ENCODE assay signal across 1 cellular context in the genomic region with DNA sequence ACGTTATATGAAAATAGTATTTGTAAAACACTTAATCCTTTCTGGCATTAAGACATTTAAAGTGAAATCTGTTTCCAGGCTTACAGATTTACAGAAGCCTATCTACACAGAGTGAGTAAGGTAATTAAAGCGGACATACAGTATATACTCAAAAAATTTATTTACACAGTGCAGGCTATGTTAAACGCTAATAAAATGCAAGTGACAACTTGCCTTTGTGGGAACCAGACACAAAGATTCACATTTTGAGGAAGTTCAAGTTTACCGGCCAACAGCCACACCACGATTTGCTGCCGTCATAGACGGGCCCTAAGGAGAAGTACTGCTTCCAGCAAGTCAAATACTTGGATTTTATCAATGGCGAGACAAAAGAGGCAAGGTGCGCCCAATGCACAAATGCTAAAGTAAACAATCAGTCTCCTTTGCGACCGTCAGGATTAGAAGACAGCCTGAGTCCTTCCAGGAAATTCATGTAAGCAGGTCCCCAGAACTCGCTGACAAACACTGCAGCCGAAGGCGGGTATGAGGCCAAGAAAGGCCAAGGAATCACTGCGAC.
TF ChIP-seq lines count a peak whose summit lies in the region.

No MANE protein-coding gene starts in this region.

TF ChIP-seq in GM23338, 12 proteins besides CTCF, POLR2A, EP300 and RAD21 (continued from another document):
- TF ChIP-seq, protein P1, sequence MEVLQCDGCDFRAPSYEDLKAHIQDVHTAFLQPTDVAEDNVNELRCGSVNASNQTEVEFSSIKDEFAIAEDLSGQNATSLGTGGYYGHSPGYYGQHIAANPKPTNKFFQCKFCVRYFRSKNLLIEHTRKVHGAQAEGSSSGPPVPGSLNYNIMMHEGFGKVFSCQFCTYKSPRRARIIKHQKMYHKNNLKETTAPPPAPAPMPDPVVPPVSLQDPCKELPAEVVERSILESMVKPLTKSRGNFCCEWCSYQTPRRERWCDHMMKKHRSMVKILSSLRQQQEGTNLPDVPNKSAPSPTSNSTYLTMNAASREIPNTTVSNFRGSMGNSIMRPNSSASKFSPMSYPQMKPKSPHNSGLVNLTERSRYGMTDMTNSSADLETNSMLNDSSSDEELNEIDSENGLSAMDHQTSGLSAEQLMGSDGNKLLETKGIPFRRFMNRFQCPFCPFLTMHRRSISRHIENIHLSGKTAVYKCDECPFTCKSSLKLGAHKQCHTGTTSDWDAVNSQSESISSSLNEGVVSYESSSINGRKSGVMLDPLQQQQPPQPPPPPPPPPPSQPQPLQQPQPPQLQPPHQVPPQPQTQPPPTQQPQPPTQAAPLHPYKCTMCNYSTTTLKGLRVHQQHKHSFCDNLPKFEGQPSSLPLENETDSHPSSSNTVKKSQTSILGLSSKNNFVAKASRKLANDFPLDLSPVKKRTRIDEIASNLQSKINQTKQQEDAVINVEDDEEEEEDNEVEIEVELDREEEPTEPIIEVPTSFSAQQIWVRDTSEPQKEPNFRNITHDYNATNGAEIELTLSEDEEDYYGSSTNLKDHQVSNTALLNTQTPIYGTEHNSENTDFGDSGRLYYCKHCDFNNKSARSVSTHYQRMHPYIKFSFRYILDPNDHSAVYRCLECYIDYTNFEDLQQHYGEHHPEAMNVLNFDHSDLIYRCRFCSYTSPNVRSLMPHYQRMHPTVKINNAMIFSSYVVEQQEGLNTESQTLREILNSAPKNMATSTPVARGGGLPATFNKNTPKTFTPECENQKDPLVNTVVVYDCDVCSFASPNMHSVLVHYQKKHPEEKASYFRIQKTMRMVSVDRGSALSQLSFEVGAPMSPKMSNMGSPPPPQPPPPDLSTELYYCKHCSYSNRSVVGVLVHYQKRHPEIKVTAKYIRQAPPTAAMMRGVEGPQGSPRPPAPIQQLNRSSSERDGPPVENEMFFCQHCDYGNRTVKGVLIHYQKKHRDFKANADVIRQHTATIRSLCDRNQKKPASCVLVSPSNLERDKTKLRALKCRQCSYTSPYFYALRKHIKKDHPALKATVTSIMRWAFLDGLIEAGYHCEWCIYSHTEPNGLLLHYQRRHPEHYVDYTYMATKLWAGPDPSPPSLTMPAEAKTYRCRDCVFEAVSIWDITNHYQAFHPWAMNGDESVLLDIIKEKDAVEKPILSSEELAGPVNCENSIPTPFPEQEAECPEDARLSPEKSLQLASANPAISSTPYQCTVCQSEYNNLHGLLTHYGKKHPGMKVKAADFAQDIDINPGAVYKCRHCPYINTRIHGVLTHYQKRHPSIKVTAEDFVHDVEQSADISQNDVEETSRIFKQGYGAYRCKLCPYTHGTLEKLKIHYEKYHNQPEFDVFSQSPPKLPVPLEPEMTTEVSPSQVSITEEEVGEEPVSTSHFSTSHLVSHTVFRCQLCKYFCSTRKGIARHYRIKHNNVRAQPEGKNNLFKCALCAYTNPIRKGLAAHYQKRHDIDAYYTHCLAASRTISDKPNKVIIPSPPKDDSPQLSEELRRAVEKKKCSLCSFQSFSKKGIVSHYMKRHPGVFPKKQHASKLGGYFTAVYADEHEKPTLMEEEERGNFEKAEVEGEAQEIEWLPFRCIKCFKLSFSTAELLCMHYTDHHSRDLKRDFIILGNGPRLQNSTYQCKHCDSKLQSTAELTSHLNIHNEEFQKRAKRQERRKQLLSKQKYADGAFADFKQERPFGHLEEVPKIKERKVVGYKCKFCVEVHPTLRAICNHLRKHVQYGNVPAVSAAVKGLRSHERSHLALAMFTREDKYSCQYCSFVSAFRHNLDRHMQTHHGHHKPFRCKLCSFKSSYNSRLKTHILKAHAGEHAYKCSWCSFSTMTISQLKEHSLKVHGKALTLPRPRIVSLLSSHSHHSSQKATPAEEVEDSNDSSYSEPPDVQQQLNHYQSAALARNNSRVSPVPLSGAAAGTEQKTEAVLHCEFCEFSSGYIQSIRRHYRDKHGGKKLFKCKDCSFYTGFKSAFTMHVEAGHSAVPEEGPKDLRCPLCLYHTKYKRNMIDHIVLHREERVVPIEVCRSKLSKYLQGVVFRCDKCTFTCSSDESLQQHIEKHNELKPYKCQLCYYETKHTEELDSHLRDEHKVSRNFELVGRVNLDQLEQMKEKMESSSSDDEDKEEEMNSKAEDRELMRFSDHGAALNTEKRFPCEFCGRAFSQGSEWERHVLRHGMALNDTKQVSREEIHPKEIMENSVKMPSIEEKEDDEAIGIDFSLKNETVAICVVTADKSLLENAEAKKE (CRISPR knock-in tag; IDR thresholded peaks at IDR 0.05) = no peak
- TF ChIP-seq EZH2 (IDR thresholded peaks at IDR 0.05; ENCODE audit: low read depth, unreplicated experiment) = no peak
- TF ChIP-seq, protein P2, sequence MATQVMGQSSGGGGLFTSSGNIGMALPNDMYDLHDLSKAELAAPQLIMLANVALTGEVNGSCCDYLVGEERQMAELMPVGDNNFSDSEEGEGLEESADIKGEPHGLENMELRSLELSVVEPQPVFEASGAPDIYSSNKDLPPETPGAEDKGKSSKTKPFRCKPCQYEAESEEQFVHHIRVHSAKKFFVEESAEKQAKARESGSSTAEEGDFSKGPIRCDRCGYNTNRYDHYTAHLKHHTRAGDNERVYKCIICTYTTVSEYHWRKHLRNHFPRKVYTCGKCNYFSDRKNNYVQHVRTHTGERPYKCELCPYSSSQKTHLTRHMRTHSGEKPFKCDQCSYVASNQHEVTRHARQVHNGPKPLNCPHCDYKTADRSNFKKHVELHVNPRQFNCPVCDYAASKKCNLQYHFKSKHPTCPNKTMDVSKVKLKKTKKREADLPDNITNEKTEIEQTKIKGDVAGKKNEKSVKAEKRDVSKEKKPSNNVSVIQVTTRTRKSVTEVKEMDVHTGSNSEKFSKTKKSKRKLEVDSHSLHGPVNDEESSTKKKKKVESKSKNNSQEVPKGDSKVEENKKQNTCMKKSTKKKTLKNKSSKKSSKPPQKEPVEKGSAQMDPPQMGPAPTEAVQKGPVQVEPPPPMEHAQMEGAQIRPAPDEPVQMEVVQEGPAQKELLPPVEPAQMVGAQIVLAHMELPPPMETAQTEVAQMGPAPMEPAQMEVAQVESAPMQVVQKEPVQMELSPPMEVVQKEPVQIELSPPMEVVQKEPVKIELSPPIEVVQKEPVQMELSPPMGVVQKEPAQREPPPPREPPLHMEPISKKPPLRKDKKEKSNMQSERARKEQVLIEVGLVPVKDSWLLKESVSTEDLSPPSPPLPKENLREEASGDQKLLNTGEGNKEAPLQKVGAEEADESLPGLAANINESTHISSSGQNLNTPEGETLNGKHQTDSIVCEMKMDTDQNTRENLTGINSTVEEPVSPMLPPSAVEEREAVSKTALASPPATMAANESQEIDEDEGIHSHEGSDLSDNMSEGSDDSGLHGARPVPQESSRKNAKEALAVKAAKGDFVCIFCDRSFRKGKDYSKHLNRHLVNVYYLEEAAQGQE (IDR thresholded peaks at IDR 0.05; ENCODE audit: unreplicated experiment) = no peak
- TF ChIP-seq POLR2AphosphoS5 (IDR thresholded peaks at IDR 0.05; ENCODE audit: low read depth) = no peak
- no peak for TF ChIP-seq NANOG (IDR thresholded peaks at IDR 0.05; ENCODE audit: borderline replicate concordance)
- no peak for TF ChIP-seq EZH2phosphoT487 (IDR thresholded peaks at IDR 0.05; ENCODE audit: unreplicated experiment)
TF ChIP-seq in GM23338: peak in this region for 0.
